In the genomic region with DNA sequence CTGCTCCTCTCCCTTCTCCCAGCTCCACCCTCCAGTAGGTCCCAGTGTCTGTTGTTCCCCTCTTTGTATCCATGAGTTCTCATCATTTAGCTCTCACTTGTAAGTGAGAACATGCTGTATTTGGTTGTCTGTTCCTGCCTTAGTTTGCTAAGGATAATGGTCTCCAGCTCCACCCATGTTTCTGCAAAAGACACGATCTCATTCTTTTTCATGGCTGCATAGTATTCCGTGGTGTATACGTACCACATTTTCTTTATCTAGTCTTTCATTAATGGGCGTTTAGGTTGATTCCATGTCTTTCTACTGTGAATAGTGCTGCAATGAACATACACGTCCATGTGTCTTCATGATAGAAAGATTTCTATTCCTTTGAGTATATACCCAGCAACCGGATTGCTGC, we compare ENCODE assay signal across 28 cellular contexts.
"Had no signal": no experiment of that assay in that cellular context is flagged by ENCODE, and none has a peak within 500 bp of the region (broad histone marks: within the 10 kb centered on the region; RNA-seq: fewer than 3 reads in every experiment).

No MANE protein-coding gene starts in this region.

- H3K9me3 Mint-ChIP-seq: dendritic cell treated with granulocyte-macrophage colony-stimulating factor and Interleukin-4, amounts not matched to agents 40 ng/mL and 50 ng/mL, for 4 days; effector memory CD8-positive, alpha-beta T cell had no signal

- H3K36me3 Mint-ChIP-seq: mesothelial cell of epicardium, naive B cell had no signal

- H3K9me3 ChIP-seq: esophagus squamous epithelium, gastrocnemius medialis had no signal

- H3K27ac ChIP-seq: epithelial cell of prostate, esophagus squamous epithelium, gastrocnemius medialis, heart right ventricle, left lung, lower lobe of right lung had no signal

- FAIRE-seq: endometrium, islet of Langerhans, keratinocyte had no signal

- H3K4me1 ChIP-seq: esophagus squamous epithelium, gastrocnemius medialis, heart right ventricle, left lung, lower lobe of right lung had no signal

- H3K4me3 ChIP-seq: esophagus squamous epithelium, gastrocnemius medialis, heart right ventricle, left lung, lower lobe of right lung, mucosa of descending colon had no signal

- H3K4me1 Mint-ChIP-seq: endodermal cell; naive B cell; naive thymus-derived CD8-positive, alpha-beta T cell had no signal

- ATAC-seq: effector memory CD8-positive, alpha-beta T cell; esophagus mucosa; gastrocnemius medialis; heart right ventricle; left cardiac atrium; left lung; left ventricle myocardium superior; lower lobe of right lung; mucosa of descending colon; naive thymus-derived CD8-positive, alpha-beta T cell had no signal

- H3K27me3 ChIP-seq: gastrocnemius medialis, heart right ventricle, left lung had no signal

- DNase-seq: cortex of kidney; effector CD8-positive, alpha-beta T cell; effector memory CD8-positive, alpha-beta T cell; endodermal cell; erythroblast; esophagus squamous epithelium; foreskin fibroblast; foreskin melanocyte; gastrocnemius medialis; glutamatergic neuron; head of caudate nucleus; heart right ventricle; hippocampal formation; left cardiac atrium; left lung; left ventricle myocardium superior; lower lobe of right lung; mesenchymal stem cell; mucosa of descending colon; naive B cell; naive thymus-derived CD8-positive, alpha-beta T cell had no signal

- H3K27ac Mint-ChIP-seq: dendritic cell treated with granulocyte-macrophage colony-stimulating factor and Interleukin-4, amounts not matched to agents 40 ng/mL and 50 ng/mL, for 4 days; effector memory CD8-positive, alpha-beta T cell; endodermal cell; mesothelial cell of epicardium; naive B cell; naive thymus-derived CD8-positive, alpha-beta T cell had no signal

- H3K36me3 ChIP-seq: esophagus squamous epithelium, gastrocnemius medialis, heart right ventricle, left lung, lower lobe of right lung had no signal

- H3K4me3 Mint-ChIP-seq: dendritic cell treated with granulocyte-macrophage colony-stimulating factor and Interleukin-4, amounts not matched to agents 40 ng/mL and 50 ng/mL, for 4 days; effector memory CD8-positive, alpha-beta T cell; endodermal cell; mesothelial cell of epicardium; naive thymus-derived CD8-positive, alpha-beta T cell had no signal
